ENCODE assay signal across 15 cellular contexts in genomic region chr22:28034145-28034759, GRCh38.
A peak's percentile ranks its signal among the peaks of the same experiment; 100 is the strongest.
DNase-seq lines count a peak whose midpoint lies in the region; ATAC-seq and TF ChIP-seq lines count a peak whose summit lies in the region.
"Had no signal": no experiment of that assay in that cellular context is flagged by ENCODE, and none has a peak within 500 bp of the region (broad histone marks: within the 10 kb centered on the region; RNA-seq: fewer than 3 reads in every experiment).

No MANE protein-coding gene starts in this region.

- peak overlapping the region; percentile 86 for H3K27ac ChIP-seq in VCaP
- H3K27ac ChIP-seq in endodermal cell (ENCODE audit: low read depth, low read length) = no peak overlapping the region
- peak overlapping the region; percentile 78 for H3K27ac ChIP-seq in lower lobe of right lung
- peak overlapping the region in 3 of 5 donors; percentile 21 to 58 (median 52) for H3K27ac ChIP-seq in stomach

- H3K4me3 Mint-ChIP-seq in endodermal cell = no peak overlapping the region
- H3K4me3 Mint-ChIP-seq in activated T-helper 2 cell treated with anti-CD3 and anti-CD28 coated beads, Interferon-gamma antibody, Interleukin-2, Interleukin-4, amounts not matched to agents 10 μg/mL and 5 μg/mL and 100 μg/mL, durations not matched to agents 14 hours and 24 hours and 36 hours (ENCODE audit: low read depth) = no peak overlapping the region
- H3K4me3 Mint-ChIP-seq: activated CD4-positive, alpha-beta T cell treated with anti-CD3 and anti-CD28 coated beads for 36 hours; activated naive CD8-positive, alpha-beta T cell treated with anti-CD3 and anti-CD28 coated beads for 36 hours; B cell; stimulated activated naive B cell treated with anti-CD40 and anti-IgM and Interleukin-4, amounts not matched to agents 10 μg/mL and 1 μg/mL and 100 μg/mL, for 72 hours had no signal

- DNase-seq in endodermal cell = peak; percentile 31
- DNase-seq in lower lobe of right lung = no peak
- no peak for DNase-seq in stomach
- no peak for DNase-seq in activated T-helper 2 cell treated with anti-CD3 and anti-CD28 coated beads, Interferon-gamma antibody, Interleukin-2, Interleukin-4, amounts not matched to agents 10 μg/mL and 5 μg/mL and 100 μg/mL, durations not matched to agents 14 hours and 24 hours and 36 hours (ENCODE audit: low spot score)
- DNase-seq in hypothalamus (lab: John Stamatoyannopoulos, UW) = no peak
- DNase-seq: activated naive CD8-positive, alpha-beta T cell treated with anti-CD3 and anti-CD28 coated beads for 36 hours; activated T-cell treated with anti-CD3 and anti-CD28 coated beads, Interleukin-2, amount 50 U/mL, for 1 hour; stimulated activated naive B cell treated with anti-CD40 and anti-IgM and Interleukin-4, amounts not matched to agents 10 μg/mL and 1 μg/mL and 100 μg/mL, for 72 hours; T-helper 2 cell had no signal

- no peak overlapping the region for H3K9ac ChIP-seq in endodermal cell (ENCODE audit: extremely low read depth, low read length, poor library complexity, severe bottlenecking)

- peaks cover 41% of the 10 kb centered on the region for H3K4me1 Mint-ChIP-seq in endodermal cell
- peaks cover 2% of the 10 kb centered on the region for H3K4me1 Mint-ChIP-seq in activated T-helper 2 cell treated with anti-CD3 and anti-CD28 coated beads, Interferon-gamma antibody, Interleukin-2, Interleukin-4, amounts not matched to agents 10 μg/mL and 5 μg/mL and 100 μg/mL, durations not matched to agents 14 hours and 24 hours and 36 hours (ENCODE audit: low read depth)
- H3K4me1 Mint-ChIP-seq: B cell; stimulated activated naive B cell treated with anti-CD40 and anti-IgM and Interleukin-4, amounts not matched to agents 10 μg/mL and 1 μg/mL and 100 μg/mL, for 72 hours had no signal

- no peak overlapping the region for H3K27ac Mint-ChIP-seq in endodermal cell
- H3K27ac Mint-ChIP-seq in activated T-helper 2 cell treated with anti-CD3 and anti-CD28 coated beads, Interferon-gamma antibody, Interleukin-2, Interleukin-4, amounts not matched to agents 10 μg/mL and 5 μg/mL and 100 μg/mL, durations not matched to agents 14 hours and 24 hours and 36 hours = no peak overlapping the region
- H3K27ac Mint-ChIP-seq: activated CD4-positive, alpha-beta T cell treated with anti-CD3 and anti-CD28 coated beads for 36 hours; activated naive CD8-positive, alpha-beta T cell treated with anti-CD3 and anti-CD28 coated beads for 36 hours; B cell; stimulated activated naive B cell treated with anti-CD40 and anti-IgM and Interleukin-4, amounts not matched to agents 10 μg/mL and 1 μg/mL and 100 μg/mL, for 72 hours had no signal

- H3K36me3 ChIP-seq in endodermal cell (ENCODE audit: control insufficient read depth, insufficient read depth, low read length) = no peaks in the 10 kb centered on the region
- peaks cover 6% of the 10 kb centered on the region for H3K36me3 ChIP-seq in lower lobe of right lung
- no peaks in the 10 kb centered on the region for H3K36me3 ChIP-seq in stomach
- H3K36me3 ChIP-seq: MG63 had no signal

- no peak for TF ChIP-seq POLR2A in stomach (IDR thresholded peaks at IDR 0.05)

- no peak for TF ChIP-seq CTCF in VCaP (conservative IDR thresholded peaks at IDR 0.05)
- no peak for TF ChIP-seq CTCF in endodermal cell (conservative IDR thresholded peaks at IDR 0.05)
- no peak for TF ChIP-seq CTCF in lower lobe of right lung (IDR thresholded peaks at IDR 0.05)
- TF ChIP-seq CTCF in stomach (IDR thresholded peaks at IDR 0.05) = no peak

- H3K27me3 Mint-ChIP-seq in endodermal cell (ENCODE audit: insufficient read depth) = peaks cover 4% of the 10 kb centered on the region
- peaks cover 4% of the 10 kb centered on the region for H3K27me3 Mint-ChIP-seq in activated T-helper 2 cell treated with anti-CD3 and anti-CD28 coated beads, Interferon-gamma antibody, Interleukin-2, Interleukin-4, amounts not matched to agents 10 μg/mL and 5 μg/mL and 100 μg/mL, durations not matched to agents 14 hours and 24 hours and 36 hours (ENCODE audit: low read depth)

- H3K4me3 ChIP-seq in endodermal cell (ENCODE audit: low read length) (no peak overlapping the region), lower lobe of right lung (no peak overlapping the region), stomach (no peak overlapping the region)
- H3K4me3 ChIP-seq: MG63 had no signal

- H3K9me3 Mint-ChIP-seq in endodermal cell = peaks cover 6% of the 10 kb centered on the region
- peaks cover 3% of the 10 kb centered on the region for H3K9me3 Mint-ChIP-seq in activated T-helper 2 cell treated with anti-CD3 and anti-CD28 coated beads, Interferon-gamma antibody, Interleukin-2, Interleukin-4, amounts not matched to agents 10 μg/mL and 5 μg/mL and 100 μg/mL, durations not matched to agents 14 hours and 24 hours and 36 hours

- ATAC-seq in lower lobe of right lung (no peak), HG02642 (IDR thresholded peaks at IDR 0.05; ENCODE audit: poor library complexity, unreplicated experiment) (no peak), HG03108 (IDR thresholded peaks at IDR 0.05; ENCODE audit: unreplicated experiment) (no peak)
- ATAC-seq: activated CD4-positive, alpha-beta T cell treated with anti-CD3 and anti-CD28 coated beads for 36 hours; stimulated activated naive B cell treated with anti-CD40 and anti-IgM and Interleukin-4, amounts not matched to agents 10 μg/mL and 1 μg/mL and 100 μg/mL, for 72 hours had no signal

- TF ChIP-seq EP300 in stomach (IDR thresholded peaks at IDR 0.05) = no peak

- H3K9me3 ChIP-seq in endodermal cell (ENCODE audit: control insufficient read depth, low read length) (peaks cover 5% of the 10 kb centered on the region), lower lobe of right lung (no peaks in the 10 kb centered on the region), stomach (no peaks in the 10 kb centered on the region)
- H3K9me3 ChIP-seq: MG63 had no signal

- H3K36me3 Mint-ChIP-seq in endodermal cell (ENCODE audit: low read depth) = no peaks in the 10 kb centered on the region
- H3K36me3 Mint-ChIP-seq in activated T-helper 2 cell treated with anti-CD3 and anti-CD28 coated beads, Interferon-gamma antibody, Interleukin-2, Interleukin-4, amounts not matched to agents 10 μg/mL and 5 μg/mL and 100 μg/mL, durations not matched to agents 14 hours and 24 hours and 36 hours (ENCODE audit: low read depth) = no peaks in the 10 kb centered on the region
- H3K36me3 Mint-ChIP-seq: activated naive CD8-positive, alpha-beta T cell treated with anti-CD3 and anti-CD28 coated beads for 36 hours; stimulated activated naive B cell treated with anti-CD40 and anti-IgM and Interleukin-4, amounts not matched to agents 10 μg/mL and 1 μg/mL and 100 μg/mL, for 72 hours had no signal

- H3K27me3 ChIP-seq in endodermal cell (ENCODE audit: control insufficient read depth, insufficient read depth, low read length, poor library complexity, severe bottlenecking) = no peaks in the 10 kb centered on the region
- no peaks in the 10 kb centered on the region for H3K27me3 ChIP-seq in lower lobe of right lung (ENCODE audit: low read depth)
- no peaks in the 10 kb centered on the region for H3K27me3 ChIP-seq in stomach
- H3K27me3 ChIP-seq: MG63 had no signal

- intact Hi-C loops in lower lobe of right lung (cut with DNase I) (no loop called here), stomach (cut with DNase I; ENCODE audit: low total_unique reads) (no loop called here)
- intact Hi-C loops in activated T-helper 2 cell treated with anti-CD3 and anti-CD28 coated beads, Interferon-gamma antibody, Interleukin-2, Interleukin-4, amounts not matched to agents 10 μg/mL and 5 μg/mL and 100 μg/mL, durations not matched to agents 14 hours and 24 hours and 36 hours (cut with micrococcal nuclease) = no loop called here

- H3K4me1 ChIP-seq in endodermal cell (ENCODE audit: control insufficient read depth, insufficient read depth, low read length) (peaks cover 11% of the 10 kb centered on the region), lower lobe of right lung (peaks cover 58% of the 10 kb centered on the region), stomach (peaks cover 26 to 43% (median 30%) of the 10 kb centered on the region in 4 donors)

- WGBS in endodermal cell (ENCODE audit: insufficient coverage in 1 of 2, insufficient read length in 1 of 2), 2 experiments = 95% methylated on average over 8 to 9 of the region's 9 CpGs
- 80 to 84% (median 82%) methylated on average over 9 of the region's 9 CpGs for WGBS in stomach, 5 donors
